ENCODE assay signal across 17 cellular contexts in the genomic region with DNA sequence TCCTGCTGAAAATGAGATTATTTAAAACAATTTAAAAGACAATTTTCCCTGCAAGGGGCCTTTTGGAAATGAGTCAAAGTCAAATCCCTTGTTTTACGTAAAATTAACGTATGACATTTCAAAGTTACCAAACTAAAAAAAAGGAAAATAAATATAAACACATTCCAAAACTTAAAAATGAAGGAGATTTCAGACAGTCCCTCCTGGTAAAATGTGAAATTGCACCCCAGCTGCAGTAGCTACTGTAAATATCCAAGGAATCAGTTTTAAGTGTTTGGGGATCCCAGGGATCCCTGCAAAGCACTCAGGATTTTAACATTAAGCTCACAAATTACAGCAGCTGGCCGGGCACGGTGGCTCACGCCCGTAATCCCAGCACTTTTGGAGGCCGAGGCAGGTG.
DNase-seq lines count a peak whose midpoint lies in the region; ATAC-seq and TF ChIP-seq lines count a peak whose summit lies in the region.
"Had no signal": no experiment of that assay in that cellular context is flagged by ENCODE, and none has a peak within 500 bp of the region (broad histone marks: within the 10 kb centered on the region; RNA-seq: fewer than 3 reads in every experiment).

No MANE protein-coding gene starts in this region.

- no peak overlapping the region for H2BK12ac ChIP-seq in H9 (ENCODE audit: insufficient read length, low read depth, low read length)

- H4K8ac ChIP-seq in H9 (replicated peaks; ENCODE audit: insufficient read length, low read depth, low read length): no peak overlapping the region

- no peak overlapping the region for H2AK5ac ChIP-seq in H9 (ENCODE audit: insufficient read length, low read length)

- H3K4ac ChIP-seq in H9 (ENCODE audit: low read depth, low read length): no peak overlapping the region

- no peak overlapping the region for H4K5ac ChIP-seq in H9 (ENCODE audit: insufficient read length, low read depth, low read length)

- H3K23ac ChIP-seq in H9 (ENCODE audit: insufficient read length, low read depth, low read length): no peak overlapping the region

- no peaks in the 10 kb centered on the region for H3K27me3 ChIP-seq in H9 (ENCODE audit: insufficient read depth, low read length)

- H3K9ac ChIP-seq in H9 (ENCODE audit: extremely low read depth, insufficient read length, low read length): no peak overlapping the region

- DNase-seq in H9: no peak
- no peak for DNase-seq in astrocyte of the spinal cord (ENCODE audit: low read depth, low spot score)
- DNase-seq in glutamatergic neuron: no peak
- DNase-seq in retinal pigment epithelial cell (ENCODE audit: low read depth): no peak
- no peak for DNase-seq in SW 1271 (lab: John Stamatoyannopoulos, UW)
- DNase-seq in NCI-H2171 (lab: John Stamatoyannopoulos, UW): no peak
- DNase-seq: activated CD4-positive, alpha-beta T cell treated with anti-CD3 and anti-CD28 coated beads, Interleukin-2, amount 10 ng/mL, durations not matched to agents 24 days and 14 days; BE2C; EL; natural killer cell; NK-92 treated with Interleukin-12 subunit alpha and Interleukin-12 subunit beta, amount 100 ng/mL, for 24 hours; stimulated activated CD4-positive, alpha-beta T cell treated with anti-CD3 and anti-CD28 coated beads, Interleukin-1b, Interleukin-23, amount 100 ng/mL, for 48 hours; T-cell had no signal

- no peak overlapping the region for H3K14ac ChIP-seq in H9 (ENCODE audit: insufficient read depth, low read length)

- H2BK20ac ChIP-seq in H9 (ENCODE audit: low read depth, low read length, poor library complexity, severe bottlenecking): no peak overlapping the region

- in situ Hi-C loops in astrocyte of the spinal cord (cut with HindIII; ENCODE audit: low sequenced_read_pairs): no loop called here

- peaks cover 5% of the 10 kb centered on the region; the same call in 1 of the 2 replicates for H3K79me2 ChIP-seq in H9 (ENCODE audit: insufficient read depth, low read length)

- ATAC-seq in GM21576 (IDR thresholded peaks at IDR 0.05; ENCODE audit: unreplicated experiment) (no peak), HG02763 (IDR thresholded peaks at IDR 0.05; ENCODE audit: unreplicated experiment) (no peak)
- ATAC-seq: activated T-helper 17 cell treated with anti-CD3 and anti-CD28 coated beads, Interleukin-2, amount 50 U/mL, for 72 hours; natural killer cell; T-cell had no signal

- no peak overlapping the region for H3K4me3 Mint-ChIP-seq in H9
- no peak overlapping the region for H3K4me3 Mint-ChIP-seq in glutamatergic neuron (ENCODE audit: unreplicated experiment)
- H3K4me3 Mint-ChIP-seq: activated CD4-positive, alpha-beta T cell treated with anti-CD3 and anti-CD28 coated beads, Interleukin-2, amount 10 ng/mL, durations not matched to agents 24 days and 14 days; activated T-helper 17 cell treated with anti-CD3 and anti-CD28 coated beads, Interleukin-2, amount 50 U/mL, for 72 hours; natural killer cell; T-cell had no signal

- no peak overlapping the region for H3K4me2 ChIP-seq in H9 (ENCODE audit: insufficient read depth, insufficient read length, low read length)

- no peak overlapping the region for H3T11ph ChIP-seq in H9 (ENCODE audit: low read length)

- no peak overlapping the region for H4K91ac ChIP-seq in H9 (ENCODE audit: insufficient read length, low read depth, low read length)

- no peak overlapping the region for H2AFZ ChIP-seq in H9 (ENCODE audit: low read length)

- no CpG with 5 or more reads among the region's 7 CpGs for WGBS in H9 (ENCODE audit: extremely low coverage, insufficient read length, low lambda C conversion rate)

- H3K56ac ChIP-seq in H9 (ENCODE audit: insufficient read length, low read depth, low read length): no peak overlapping the region

- H3K9me3 Mint-ChIP-seq in H9 (no peaks in the 10 kb centered on the region), glutamatergic neuron (ENCODE audit: unreplicated experiment) (peaks cover 19% of the 10 kb centered on the region)
- H3K9me3 Mint-ChIP-seq: activated CD4-positive, alpha-beta T cell treated with anti-CD3 and anti-CD28 coated beads, Interleukin-2, amount 10 ng/mL, durations not matched to agents 24 days and 14 days; activated T-helper 17 cell treated with anti-CD3 and anti-CD28 coated beads, Interleukin-2, amount 50 U/mL, for 72 hours; natural killer cell; T-cell had no signal

- no peaks in the 10 kb centered on the region for H3K27me3 Mint-ChIP-seq in H9 (ENCODE audit: low read depth)
- peaks cover 17% of the 10 kb centered on the region for H3K27me3 Mint-ChIP-seq in glutamatergic neuron (ENCODE audit: unreplicated experiment)
- H3K27me3 Mint-ChIP-seq: activated CD4-positive, alpha-beta T cell treated with anti-CD3 and anti-CD28 coated beads, Interleukin-2, amount 10 ng/mL, durations not matched to agents 24 days and 14 days had no signal

- peak overlapping the region; percentile 56 for H3K27ac ChIP-seq in H9 (ENCODE audit: insufficient read length, low read depth, low read length)

- no peak overlapping the region for H3K4me3 ChIP-seq in astrocyte of the spinal cord (ENCODE audit: low read depth, low read length)
- H3K4me3 ChIP-seq in retinal pigment epithelial cell (ENCODE audit: low read length): no peak overlapping the region

- TF ChIP-seq CTCF in H9 (conservative IDR thresholded peaks at IDR 0.05) (peak; percentile 55), astrocyte of the spinal cord (IDR thresholded peaks at IDR 0.05; ENCODE audit: low read depth, low read length) (peak; percentile 13), glutamatergic neuron (IDR thresholded peaks at IDR 0.05; ENCODE audit: partially characterized antibody, unreplicated experiment) (peak; percentile 40), retinal pigment epithelial cell (conservative IDR thresholded peaks at IDR 0.05; ENCODE audit: low read depth, low read length) (peak; percentile 18)

- H2BK5ac ChIP-seq in H9 (ENCODE audit: insufficient read length, low read length): no peak overlapping the region

- no peaks in the 10 kb centered on the region for H3K79me1 ChIP-seq in H9 (ENCODE audit: insufficient read depth, low read depth, low read length, poor library complexity, severe bottlenecking)

- H3K23me2 ChIP-seq in H9 (ENCODE audit: insufficient read length, low read depth, low read length, poor library complexity, severe bottlenecking): no peaks in the 10 kb centered on the region

- peak overlapping the region; percentile 38 to 98 (median 97); a peak in 6 of 7 replicates for H3K27ac Mint-ChIP-seq in H9
- peak overlapping the region; percentile 98 for H3K27ac Mint-ChIP-seq in glutamatergic neuron (ENCODE audit: unreplicated experiment)
- H3K27ac Mint-ChIP-seq: activated CD4-positive, alpha-beta T cell treated with anti-CD3 and anti-CD28 coated beads, Interleukin-2, amount 10 ng/mL, durations not matched to agents 24 days and 14 days; activated T-helper 17 cell treated with anti-CD3 and anti-CD28 coated beads, Interleukin-2, amount 50 U/mL, for 72 hours; natural killer cell; T-cell had no signal

- no peak overlapping the region for H3K18ac ChIP-seq in H9 (ENCODE audit: insufficient read length, low read depth, low read length)

- peaks cover 3% of the 10 kb centered on the region; the same call in 1 of the 2 replicates for H3K4me1 ChIP-seq in H9 (ENCODE audit: insufficient read depth, low read length)
- H3K4me1 ChIP-seq: BE2C had no signal

- H3K36me3 Mint-ChIP-seq in H9 (ENCODE audit: insufficient read depth in 1 of 3, low read depth in 3 of 3) (peaks cover 12 to 31% (median 18%) of the 10 kb centered on the region in 3 experiments), glutamatergic neuron (ENCODE audit: unreplicated experiment) (peaks cover 20% of the 10 kb centered on the region)
- H3K36me3 Mint-ChIP-seq: natural killer cell, T-cell had no signal

- no peaks in the 10 kb centered on the region for H4K20me1 ChIP-seq in H9 (ENCODE audit: control insufficient read depth, insufficient read depth, insufficient read length)

- no peak overlapping the region for H2BK120ac ChIP-seq in H9 (ENCODE audit: low read depth, low read length, poor library complexity, severe bottlenecking)

- H3K4me1 Mint-ChIP-seq in H9 (peaks cover 62 to 65% of the 10 kb centered on the region in 2 experiments), glutamatergic neuron (ENCODE audit: low read depth, unreplicated experiment) (peaks cover 27% of the 10 kb centered on the region)
- H3K4me1 Mint-ChIP-seq: activated CD4-positive, alpha-beta T cell treated with anti-CD3 and anti-CD28 coated beads, Interleukin-2, amount 10 ng/mL, durations not matched to agents 24 days and 14 days; activated T-helper 17 cell treated with anti-CD3 and anti-CD28 coated beads, Interleukin-2, amount 50 U/mL, for 72 hours; natural killer cell; T-cell had no signal

- H2BK15ac ChIP-seq in H9 (ENCODE audit: low read depth, low read length): no peak overlapping the region

- no peaks in the 10 kb centered on the region for H3K9me3 ChIP-seq in H9 (ENCODE audit: control insufficient read depth, low read depth, low read length)
- H3K9me3 ChIP-seq: BE2C, HAP-1 had no signal
